18 cellular contexts compared by ENCODE assay signal in genomic region chr9:114249424-114250234, GRCh38.
DNase-seq lines count a peak whose midpoint lies in the region; ATAC-seq, FAIRE-seq and TF ChIP-seq lines count a peak whose summit lies in the region.
"Had no signal": no experiment of that assay in that cellular context is flagged by ENCODE, and none has a peak within 500 bp of the region (broad histone marks: within the 10 kb centered on the region; RNA-seq: fewer than 3 reads in every experiment).

No MANE protein-coding gene starts in this region.

- H3K27me3 ChIP-seq in astrocyte (ENCODE audit: insufficient read depth, low read length) (no peaks in the 10 kb centered on the region), prostate gland (replicated peaks; ENCODE audit: insufficient read depth) (no peaks in the 10 kb centered on the region), vagina (no peaks in the 10 kb centered on the region)
- H3K27me3 ChIP-seq: BLaER1 had no signal

- H3K4me3 ChIP-seq in astrocyte (ENCODE audit: insufficient read depth, low read depth, low read length) (no peak overlapping the region), prostate gland (no peak overlapping the region), vagina (peak overlapping the region in 1 of 2 donors; percentile 3)
- H3K4me3 ChIP-seq: BLaER1 had no signal

- TF ChIP-seq POLR2A in prostate gland (IDR thresholded peaks at IDR 0.05) = no peak
- TF ChIP-seq POLR2A in vagina (IDR thresholded peaks at IDR 0.05) = no peak

- H3K27ac Mint-ChIP-seq in astrocyte (ENCODE audit: unreplicated experiment) = no peak overlapping the region
- no peak overlapping the region for H3K27ac Mint-ChIP-seq in activated T-cell treated with anti-CD3 and anti-CD28 coated beads, Interleukin-2, amount 50 U/mL, for 72 hours
- H3K27ac Mint-ChIP-seq: activated naive CD4-positive, alpha-beta T cell treated with anti-CD3 and anti-CD28 coated beads, Interleukin-2, amount 10 ng/mL, durations not matched to agents 7 days and 5 days; naive B cell had no signal

- H3K27ac ChIP-seq in astrocyte (ENCODE audit: low read depth, low read length) = no peak overlapping the region
- peak overlapping the region; percentile 34 to 48 for H3K27ac ChIP-seq in prostate gland
- H3K27ac ChIP-seq in vagina = peak overlapping the region; percentile 69
- H3K27ac ChIP-seq: BLaER1 had no signal

- no peaks in the 10 kb centered on the region for H4K20me1 ChIP-seq in astrocyte (ENCODE audit: insufficient read depth, low read length)
- H4K20me1 ChIP-seq: BLaER1 had no signal

- H2AFZ ChIP-seq in astrocyte (ENCODE audit: low read depth, low read length) = peak overlapping the region; percentile 27

- peak overlapping the region; percentile 56 for H3K4me2 ChIP-seq in astrocyte (ENCODE audit: low read length)
- H3K4me2 ChIP-seq: BLaER1 had no signal

- no peak overlapping the region for H3K4me3 Mint-ChIP-seq in astrocyte (ENCODE audit: unreplicated experiment)
- H3K4me3 Mint-ChIP-seq in activated T-cell treated with anti-CD3 and anti-CD28 coated beads, Interleukin-2, amount 50 U/mL, for 72 hours = no peak overlapping the region
- H3K4me3 Mint-ChIP-seq: activated naive CD4-positive, alpha-beta T cell treated with anti-CD3 and anti-CD28 coated beads, Interleukin-2, amount 10 ng/mL, durations not matched to agents 7 days and 5 days had no signal

- H3K36me3 ChIP-seq in astrocyte (ENCODE audit: insufficient read depth, low read length) (no peaks in the 10 kb centered on the region), prostate gland (no peaks in the 10 kb centered on the region), vagina (no peaks in the 10 kb centered on the region)

- H3K9me3 ChIP-seq in astrocyte (ENCODE audit: insufficient read depth, low read depth, low read length) = no peaks in the 10 kb centered on the region
- H3K9me3 ChIP-seq in prostate gland = no peaks in the 10 kb centered on the region
- H3K9me3 ChIP-seq in vagina = no peaks in the 10 kb centered on the region
- H3K9me3 ChIP-seq: BLaER1 had no signal

- H3K79me2 ChIP-seq in astrocyte (ENCODE audit: insufficient read depth, low read length) = no peaks in the 10 kb centered on the region

- H3K9me3 Mint-ChIP-seq in astrocyte (ENCODE audit: unreplicated experiment) = no peaks in the 10 kb centered on the region
- no peaks in the 10 kb centered on the region for H3K9me3 Mint-ChIP-seq in activated T-cell treated with anti-CD3 and anti-CD28 coated beads, Interleukin-2, amount 50 U/mL, for 72 hours
- H3K9me3 Mint-ChIP-seq: activated naive CD4-positive, alpha-beta T cell treated with anti-CD3 and anti-CD28 coated beads, Interleukin-2, amount 10 ng/mL, durations not matched to agents 7 days and 5 days; naive B cell had no signal

- H3K36me3 Mint-ChIP-seq in astrocyte (ENCODE audit: low read depth, unreplicated experiment) = peaks cover 10% of the 10 kb centered on the region
- no peaks in the 10 kb centered on the region for H3K36me3 Mint-ChIP-seq in activated T-cell treated with anti-CD3 and anti-CD28 coated beads, Interleukin-2, amount 50 U/mL, for 72 hours (ENCODE audit: insufficient read depth in 2 of 2)
- H3K36me3 Mint-ChIP-seq: activated naive CD4-positive, alpha-beta T cell treated with anti-CD3 and anti-CD28 coated beads, Interleukin-2, amount 10 ng/mL, durations not matched to agents 7 days and 5 days; naive B cell had no signal

- FAIRE-seq in astrocyte (lab: Jason Lieb, UNC) = no peak
- FAIRE-seq: H54 had no signal

- intact Hi-C loops in left ventricle myocardium superior (cut with micrococcal nuclease) (no loop called here), prostate gland (cut with DNase I) (loop anchor here (5.0 kb wide), 1 partner anchor 37 kb away; no protein-coding TSS in a partner anchor), vagina (cut with DNase I) (no loop called here)

- peak; percentile 32 for ATAC-seq in left ventricle myocardium superior
- ATAC-seq in HG03039 (IDR thresholded peaks at IDR 0.05; ENCODE audit: unreplicated experiment) = no peak
- no peak for ATAC-seq in activated T-cell treated with anti-CD3 and anti-CD28 coated beads, Interleukin-2, amount 50 U/mL, for 72 hours (replicated peaks in 1 of 2)
- ATAC-seq: left colon had no signal

- 54% methylated on average over 20 of the region's 21 CpGs for WGBS in prostate gland

- DNase-seq in astrocyte (ENCODE audit: low read depth) (no peak), left ventricle myocardium superior (no peak), prostate gland (ENCODE audit: low spot score) (no peak), vagina (ENCODE audit: extremely low spot score in 2 of 2) (no peak), C1 segment of cervical spinal cord (lab: John Stamatoyannopoulos, UW) (no peak)
- DNase-seq in activated T-cell treated with anti-CD3 and anti-CD28 coated beads, Interleukin-2, amount 50 U/mL, for 72 hours = no peak
- DNase-seq: activated CD4-positive, alpha-beta T cell treated with anti-CD3 and anti-CD28 coated beads for 4 hours; activated CD8-positive, alpha-beta memory T cell treated with anti-CD3 and anti-CD28 coated beads, Interleukin-2, amount 50 U/mL, for 48 hours; activated naive CD4-positive, alpha-beta T cell treated with anti-CD3 and anti-CD28 coated beads, Interleukin-2, amount 10 ng/mL, durations not matched to agents 7 days and 5 days; effector CD8-positive, alpha-beta T cell; naive B cell; NCI-H1436 treated with DMSO at 0.1 percent for 48 hours; stimulated activated CD4-positive, alpha-beta T cell treated with anti-CD3 and anti-CD28 coated beads, Interleukin-2, amount 100 ng/mL, for 24 hours; T-helper 9 cell had no signal

- no peaks in the 10 kb centered on the region for H3K4me1 Mint-ChIP-seq in astrocyte (ENCODE audit: low read depth, unreplicated experiment)
- no peaks in the 10 kb centered on the region for H3K4me1 Mint-ChIP-seq in activated T-cell treated with anti-CD3 and anti-CD28 coated beads, Interleukin-2, amount 50 U/mL, for 72 hours (ENCODE audit: low read depth)
- H3K4me1 Mint-ChIP-seq: activated naive CD4-positive, alpha-beta T cell treated with anti-CD3 and anti-CD28 coated beads, Interleukin-2, amount 10 ng/mL, durations not matched to agents 7 days and 5 days; naive B cell had no signal

- peaks cover 6% of the 10 kb centered on the region for H3K27me3 Mint-ChIP-seq in astrocyte (ENCODE audit: low read depth, unreplicated experiment)
- peaks cover 6% of the 10 kb centered on the region for H3K27me3 Mint-ChIP-seq in activated T-cell treated with anti-CD3 and anti-CD28 coated beads, Interleukin-2, amount 50 U/mL, for 72 hours (ENCODE audit: low read depth)
- H3K27me3 Mint-ChIP-seq: activated naive CD4-positive, alpha-beta T cell treated with anti-CD3 and anti-CD28 coated beads, Interleukin-2, amount 10 ng/mL, durations not matched to agents 7 days and 5 days had no signal

- H3K4me1 ChIP-seq in astrocyte (ENCODE audit: insufficient read depth, low read length) (peaks cover 9% of the 10 kb centered on the region), prostate gland (replicated peaks) (no peaks in the 10 kb centered on the region), vagina (peaks cover 30% of the 10 kb centered on the region)
- H3K4me1 ChIP-seq: BLaER1 had no signal

- TF ChIP-seq CTCF in astrocyte (IDR thresholded peaks at IDR 0.05; ENCODE audit: insufficient read depth, low read depth, low read length) (no peak), prostate gland (IDR thresholded peaks at IDR 0.05) (no peak), vagina (IDR thresholded peaks at IDR 0.05) (no peak)

- peak overlapping the region; percentile 27 for H3K9ac ChIP-seq in astrocyte (ENCODE audit: low read length)
- H3K9ac ChIP-seq: BLaER1 had no signal
